9 cellular contexts compared by ENCODE assay signal in genomic region chr13:48221301-48222190, GRCh38. TPM values are rescaled to one million over a fixed set of nuclear protein-coding genes. Genes with fewer than 3 reads are reported as not detected.
DNase-seq lines count a peak whose midpoint lies in the region; ATAC-seq and TF ChIP-seq lines count a peak whose summit lies in the region.
"Had no signal": no experiment of that assay in that cellular context is flagged by ENCODE, and none has a peak within 500 bp of the region (broad histone marks: within the 10 kb centered on the region; RNA-seq: fewer than 3 reads in every experiment).

No MANE protein-coding gene starts in this region.

- intact Hi-C loops in body of pancreas (cut with DNase I) = no loop called here

- peak overlapping the region in 3 of 4 donors; percentile 8 to 66 (median 18) for H3K27ac ChIP-seq in body of pancreas
- H3K27ac ChIP-seq in urinary bladder (ENCODE audit: low read depth) = peak overlapping the region; percentile 92
- H3K27ac ChIP-seq in WERI-Rb-1 = no peak overlapping the region
- no peak overlapping the region for H3K27ac ChIP-seq in caudate nucleus (ENCODE audit: low read depth, low read length)

- peak overlapping the region; percentile 98 for H3K27ac Mint-ChIP-seq in activated naive CD4-positive, alpha-beta T cell treated with anti-CD3 and anti-CD28 coated beads, Interleukin-2, amount 50 U/mL, for 24 hours
- peak overlapping the region; percentile 72 for H3K27ac Mint-ChIP-seq in memory B cell

- H3K27me3 Mint-ChIP-seq in activated naive CD4-positive, alpha-beta T cell treated with anti-CD3 and anti-CD28 coated beads, Interleukin-2, amount 50 U/mL, for 24 hours = no peaks in the 10 kb centered on the region
- H3K27me3 Mint-ChIP-seq in memory B cell = peaks cover 4% of the 10 kb centered on the region

- no peaks in the 10 kb centered on the region for H3K9me3 Mint-ChIP-seq in activated naive CD4-positive, alpha-beta T cell treated with anti-CD3 and anti-CD28 coated beads, Interleukin-2, amount 50 U/mL, for 24 hours
- peaks cover 2% of the 10 kb centered on the region for H3K9me3 Mint-ChIP-seq in memory B cell

- peaks cover 1% of the 10 kb centered on the region for H3K36me3 Mint-ChIP-seq in activated naive CD4-positive, alpha-beta T cell treated with anti-CD3 and anti-CD28 coated beads, Interleukin-2, amount 50 U/mL, for 24 hours
- peaks cover 2% of the 10 kb centered on the region for H3K36me3 Mint-ChIP-seq in memory B cell

- TF ChIP-seq CTCF in body of pancreas (IDR thresholded peaks at IDR 0.05) (no peak), WERI-Rb-1 (IDR thresholded peaks at IDR 0.05; ENCODE audit: low read depth, low read length) (no peak)

- peaks cover 74% of the 10 kb centered on the region for H3K4me1 Mint-ChIP-seq in activated naive CD4-positive, alpha-beta T cell treated with anti-CD3 and anti-CD28 coated beads, Interleukin-2, amount 50 U/mL, for 24 hours
- H3K4me1 Mint-ChIP-seq in memory B cell = peaks cover 31% of the 10 kb centered on the region

- H3K36me3 ChIP-seq in body of pancreas (replicated peaks in 1 of 2; ENCODE audit: insufficient read depth in 1 of 2, low read depth in 2 of 2) (no peaks in the 10 kb centered on the region), urinary bladder (ENCODE audit: insufficient read depth) (no peaks in the 10 kb centered on the region), WERI-Rb-1 (no peaks in the 10 kb centered on the region)

- DNase-seq in activated naive CD4-positive, alpha-beta T cell treated with anti-CD3 and anti-CD28 coated beads, Interleukin-2, amount 50 U/mL, for 16 hours = no peak
- DNase-seq in body of pancreas (peak in 1 of 4 donors; percentile 28), memory B cell (ENCODE audit: low spot score in 2 of 2) (no peak), NCI-H187 treated with DMSO at 0.1 percent for 48 hours (lab: John Stamatoyannopoulos, UW) (no peak), WERI-Rb-1 (no peak), caudate nucleus (lab: John Stamatoyannopoulos, UW) (no peak)
- DNase-seq: activated gamma-delta T cell had no signal

- 54 to 61% methylated on average over 9 of the region's 9 CpGs for WGBS in body of pancreas, 2 donors
- 35% methylated on average over 9 of the region's 9 CpGs for WGBS in urinary bladder

- H3K9me3 ChIP-seq in body of pancreas = no peaks in the 10 kb centered on the region
- H3K9me3 ChIP-seq in WERI-Rb-1 (ENCODE audit: severe bottlenecking) = no peaks in the 10 kb centered on the region

- peak overlapping the region; percentile 88 for H3K4me3 Mint-ChIP-seq in activated naive CD4-positive, alpha-beta T cell treated with anti-CD3 and anti-CD28 coated beads, Interleukin-2, amount 50 U/mL, for 24 hours
- peak overlapping the region; percentile 69 for H3K4me3 Mint-ChIP-seq in memory B cell

- ATAC-seq in body of pancreas (no peak), memory B cell (ENCODE audit: low read depth) (peak; percentile 37)

- no peaks in the 10 kb centered on the region for H3K27me3 ChIP-seq in body of pancreas
- H3K27me3 ChIP-seq in WERI-Rb-1 (ENCODE audit: insufficient read depth, low read depth, severe bottlenecking) = no peaks in the 10 kb centered on the region

- H3K4me3 ChIP-seq in body of pancreas = no peak overlapping the region
- peak overlapping the region; percentile 25 for H3K4me3 ChIP-seq in urinary bladder (ENCODE audit: low read depth, low read length)
- H3K4me3 ChIP-seq in WERI-Rb-1 (ENCODE audit: low read depth, low read length) = no peak overlapping the region

- no peak for TF ChIP-seq POLR2A in body of pancreas (IDR thresholded peaks at IDR 0.05)

- H3K4me1 ChIP-seq in body of pancreas (no peaks in the 10 kb centered on the region), urinary bladder (ENCODE audit: insufficient read depth) (no peaks in the 10 kb centered on the region)

RNA-seq across cellular contexts. Expression of gene ITM2B, which starts 11.5 kb away (rescaled TPM):
- total RNA-seq in body of pancreas = 100 to 1,000 TPM; 233 to 254 TPM
- 509 TPM for total RNA-seq in urinary bladder
- 657 TPM for polyA plus RNA-seq in urinary bladder

Comparison
In these comparisons a context has a peak if more than half of its experiments do, and no peak if none do; other contexts are left out.
1. H3K27ac ChIP-seq: peak in body of pancreas (3 of 4) and urinary bladder (single experiment); none in WERI-Rb-1 (single experiment) and caudate nucleus (single experiment).